In genomic region chr1:3124246-3124645, GRCh38 we compare ENCODE assay signal across 14 cellular contexts. TPM values are rescaled to one million over a fixed set of nuclear protein-coding genes. Genes with fewer than 3 reads are reported as not detected.
DNase-seq lines count a peak whose midpoint lies in the region; ATAC-seq and TF ChIP-seq lines count a peak whose summit lies in the region.
"Had no signal": no experiment of that assay in that cellular context is flagged by ENCODE, and none has a peak within 500 bp of the region (broad histone marks: within the 10 kb centered on the region; RNA-seq: fewer than 3 reads in every experiment).

No MANE protein-coding gene starts in this region.

- peaks cover 3% of the 10 kb centered on the region for H3K27me3 ChIP-seq in layer of hippocampus (ENCODE audit: control insufficient read depth, insufficient read depth, low read length)

- H3K27ac ChIP-seq in angular gyrus (ENCODE audit: low read depth, low read length) (peak overlapping the region; percentile 17), layer of hippocampus (ENCODE audit: low read depth, low read length) (peak overlapping the region; percentile 77), temporal lobe (ENCODE audit: low read depth, low read length) (peak overlapping the region; percentile 38)
- H3K27ac ChIP-seq: GM23248, HL-60 had no signal

- peak overlapping the region in 4 of 5 experiments; percentile 24 to 74 (median 66) for H3K27ac Mint-ChIP-seq in brain
- H3K27ac Mint-ChIP-seq in activated CD4-positive, alpha-beta memory T cell treated with anti-CD3 and anti-CD28 coated beads, Interleukin-2, amount 10 ng/mL, durations not matched to agents 7 days and 5 days = no peak overlapping the region
- H3K27ac Mint-ChIP-seq: B cell; CD4-positive, alpha-beta T cell had no signal

- CTCF ChIA-PET in activated CD4-positive, alpha-beta memory T cell treated with anti-CD3 and anti-CD28 coated beads, Interleukin-2, amount 10 ng/mL, durations not matched to agents 7 days and 5 days (lab: Charles Lee) = no interaction called here

- TF ChIP-seq CTCF in brain (conservative IDR thresholded peaks at IDR 0.05) = no peak

- H3K9me3 Mint-ChIP-seq in brain = peaks cover 0 to 3% (median 0%) of the 10 kb centered on the region in 5 experiments
- H3K9me3 Mint-ChIP-seq in activated CD4-positive, alpha-beta memory T cell treated with anti-CD3 and anti-CD28 coated beads, Interleukin-2, amount 10 ng/mL, durations not matched to agents 7 days and 5 days = no peaks in the 10 kb centered on the region
- H3K9me3 Mint-ChIP-seq: CD4-positive, alpha-beta T cell had no signal

- no peaks in the 10 kb centered on the region for H3K27me3 Mint-ChIP-seq in brain
- no peaks in the 10 kb centered on the region for H3K27me3 Mint-ChIP-seq in activated CD4-positive, alpha-beta memory T cell treated with anti-CD3 and anti-CD28 coated beads, Interleukin-2, amount 10 ng/mL, durations not matched to agents 7 days and 5 days
- H3K27me3 Mint-ChIP-seq: B cell; CD4-positive, alpha-beta T cell had no signal

- POLR2A ChIA-PET in activated CD4-positive, alpha-beta memory T cell treated with anti-CD3 and anti-CD28 coated beads, Interleukin-2, amount 10 ng/mL, durations not matched to agents 7 days and 5 days (lab: Charles Lee) = no interaction called here

- ATAC-seq in GM18517 (IDR thresholded peaks at IDR 0.05; ENCODE audit: unreplicated experiment) = no peak
- ATAC-seq in GM18909 (IDR thresholded peaks at IDR 0.05; ENCODE audit: poor library complexity, unreplicated experiment) = no peak

- no peak for DNase-seq in activated CD4-positive, alpha-beta memory T cell treated with anti-CD3 and anti-CD28 coated beads, Interleukin-2, amount 10 ng/mL, durations not matched to agents 7 days and 5 days
- DNase-seq in MV-4-11 (lab: John Stamatoyannopoulos, UW) = no peak
- DNase-seq: Calu3; CD4-positive, alpha-beta T cell; DMS 273 treated with DMSO at 0.1 percent for 48 hours; GM23248 had no signal

- H3K4me3 Mint-ChIP-seq in brain = no peak overlapping the region
- no peak overlapping the region for H3K4me3 Mint-ChIP-seq in activated CD4-positive, alpha-beta memory T cell treated with anti-CD3 and anti-CD28 coated beads, Interleukin-2, amount 10 ng/mL, durations not matched to agents 7 days and 5 days
- H3K4me3 Mint-ChIP-seq: B cell; CD4-positive, alpha-beta T cell had no signal

- H3K4me1 Mint-ChIP-seq in brain = peaks cover 98% of the 10 kb centered on the region
- H3K4me1 Mint-ChIP-seq in activated CD4-positive, alpha-beta memory T cell treated with anti-CD3 and anti-CD28 coated beads, Interleukin-2, amount 10 ng/mL, durations not matched to agents 7 days and 5 days = no peaks in the 10 kb centered on the region
- H3K4me1 Mint-ChIP-seq: B cell had no signal

- no peaks in the 10 kb centered on the region for H3K36me3 Mint-ChIP-seq in brain
- no peaks in the 10 kb centered on the region for H3K36me3 Mint-ChIP-seq in activated CD4-positive, alpha-beta memory T cell treated with anti-CD3 and anti-CD28 coated beads, Interleukin-2, amount 10 ng/mL, durations not matched to agents 7 days and 5 days (ENCODE audit: low read depth)

RNA-seq across cellular contexts. Expression of gene PRDM16, which starts 55.2 kb away (rescaled TPM):
- polyA plus RNA-seq in brain (ENCODE audit: insufficient read depth, low read depth, low replicate concordance) = 2.4 TPM
- 5.9 TPM for total RNA-seq in temporal lobe
- total RNA-seq in activated CD4-positive, alpha-beta memory T cell treated with anti-CD3 and anti-CD28 coated beads, Interleukin-2, amount 10 ng/mL, durations not matched to agents 7 days and 5 days = under 1 TPM; 0.03 to 0.20 TPM
- total RNA-seq: CD4-positive, alpha-beta T cell; GM23248 had no signal

Comparison
In these comparisons a context has a peak if more than half of its experiments do, and no peak if none do; other contexts are left out.
1. H3K27ac ChIP-seq: peak in every context shown above with its lines; median percentile 77 in layer of hippocampus; 38 in temporal lobe; 17 in angular gyrus.